ENCODE assay signal across 20 cellular contexts in the genomic region with DNA sequence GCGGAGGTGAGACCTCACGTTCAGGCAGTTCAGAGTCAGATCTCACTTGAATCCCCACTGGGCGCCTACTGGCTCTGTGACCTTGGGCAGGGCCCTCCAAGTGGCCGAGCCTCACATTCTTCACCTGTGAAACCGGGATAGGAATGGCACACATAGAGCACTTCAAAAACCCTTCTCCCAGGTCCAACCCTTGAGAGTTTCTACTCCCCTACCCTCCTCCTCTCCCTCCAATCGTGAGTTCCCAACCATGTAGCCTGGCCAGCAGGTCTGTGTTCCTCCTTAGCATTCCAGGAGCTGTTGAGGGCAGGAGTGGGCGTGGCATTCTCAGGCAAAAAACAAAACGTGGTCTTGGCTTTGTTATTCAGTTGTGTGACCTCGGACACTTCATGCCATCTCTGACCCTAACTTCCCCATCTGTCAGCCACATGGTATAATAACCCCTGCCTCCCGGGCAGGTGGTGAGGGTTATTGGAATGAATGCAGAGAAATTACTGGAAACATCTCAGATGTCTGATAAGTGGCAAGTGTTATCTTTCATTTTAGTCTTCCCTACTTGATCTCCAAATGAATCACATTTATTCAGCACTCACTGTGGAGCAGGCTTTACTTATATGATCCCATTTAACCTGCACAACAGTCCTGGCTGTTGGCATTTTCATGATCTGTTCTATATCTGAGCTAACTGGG.
DNase-seq lines count a peak whose midpoint lies in the region; ATAC-seq and TF ChIP-seq lines count a peak whose summit lies in the region.
"Had no signal": no experiment of that assay in that cellular context is flagged by ENCODE, and none has a peak within 500 bp of the region (broad histone marks: within the 10 kb centered on the region; RNA-seq: fewer than 3 reads in every experiment).

No MANE protein-coding gene starts in this region.

- H3K27me3 ChIP-seq in dorsolateral prefrontal cortex = no peaks in the 10 kb centered on the region

- intact Hi-C loops in dorsolateral prefrontal cortex (cut with DNase I) = no loop called here

- peaks cover 16% of the 10 kb centered on the region for H3K27me3 Mint-ChIP-seq in nephron (ENCODE audit: low read depth)

- H3K36me3 Mint-ChIP-seq in nephron (ENCODE audit: low read depth) = peaks cover 4% of the 10 kb centered on the region

- H3K4me3 ChIP-seq in dorsolateral prefrontal cortex = no peak overlapping the region
- H3K4me3 ChIP-seq: A549, SK-N-MC had no signal

- H3K4me3 Mint-ChIP-seq in nephron = no peak overlapping the region
- H3K4me3 Mint-ChIP-seq: CD4-positive, alpha-beta T cell had no signal

- peak overlapping the region in 2 of 3 experiments; percentile 17 to 44 for H3K27ac Mint-ChIP-seq in nephron
- H3K27ac Mint-ChIP-seq: CD4-positive, alpha-beta T cell had no signal

- TF ChIP-seq CTCF in nephron (IDR thresholded peaks at IDR 0.05; ENCODE audit: unreplicated experiment in 3 of 3) = no peak
- no peak for TF ChIP-seq CTCF in dorsolateral prefrontal cortex (IDR thresholded peaks at IDR 0.05 in 54 of 56, conservative IDR thresholded peaks at IDR 0.05 in 2 of 56; ENCODE audit: low read depth in 1 of 56, partially characterized antibody in 56 of 56)

- DNase-seq in ELF-1 (ENCODE audit: low read depth, low spot score) (peak; percentile 67), NCI-H69 (lab: John Stamatoyannopoulos, UW) (peak; percentile 11), iPS-NIHi7 (ENCODE audit: extremely low spot score) (peak; percentile 42), putamen (ENCODE audit: low spot score) (no peak), NCI-H2107 treated with DMSO at 0.1 percent for 48 hours (lab: John Stamatoyannopoulos, UW; ENCODE audit: unreplicated experiment) (no peak), dorsolateral prefrontal cortex (no peak)
- DNase-seq: CD4-positive, alpha-beta T cell; Kasumi-1; MM.1S; NCI-H1092; NCI-H1436 treated with DMSO at 0.1 percent for 48 hours; NCI-H2029; NCI-H2171; NCI-H446; NK-92 treated with Interleukin-12 subunit alpha and Interleukin-12 subunit beta, amount 100 ng/mL, for 24 hours; SHP77 had no signal

- no peak for ATAC-seq in GM19035 (IDR thresholded peaks at IDR 0.05; ENCODE audit: unreplicated experiment)
- ATAC-seq: A549 had no signal

- peaks cover 18% of the 10 kb centered on the region for H3K4me1 Mint-ChIP-seq in nephron

- H3K27ac ChIP-seq in dorsolateral prefrontal cortex = no peak overlapping the region
- H3K27ac ChIP-seq: SK-N-MC had no signal

- peaks cover 6% of the 10 kb centered on the region for H3K9me3 Mint-ChIP-seq in nephron
- H3K9me3 Mint-ChIP-seq: CD4-positive, alpha-beta T cell had no signal

Comparison
In these comparisons a context has a peak if more than half of its experiments do, and no peak if none do; other contexts are left out.
1. DNase-seq: peak in ELF-1 (single experiment), NCI-H69 (single experiment) and iPS-NIHi7 (single experiment); none in putamen (single experiment), NCI-H2107 treated with DMSO at 0.1 percent for 48 hours (single experiment) and dorsolateral prefrontal cortex (0 of 10).